In the genomic region with DNA sequence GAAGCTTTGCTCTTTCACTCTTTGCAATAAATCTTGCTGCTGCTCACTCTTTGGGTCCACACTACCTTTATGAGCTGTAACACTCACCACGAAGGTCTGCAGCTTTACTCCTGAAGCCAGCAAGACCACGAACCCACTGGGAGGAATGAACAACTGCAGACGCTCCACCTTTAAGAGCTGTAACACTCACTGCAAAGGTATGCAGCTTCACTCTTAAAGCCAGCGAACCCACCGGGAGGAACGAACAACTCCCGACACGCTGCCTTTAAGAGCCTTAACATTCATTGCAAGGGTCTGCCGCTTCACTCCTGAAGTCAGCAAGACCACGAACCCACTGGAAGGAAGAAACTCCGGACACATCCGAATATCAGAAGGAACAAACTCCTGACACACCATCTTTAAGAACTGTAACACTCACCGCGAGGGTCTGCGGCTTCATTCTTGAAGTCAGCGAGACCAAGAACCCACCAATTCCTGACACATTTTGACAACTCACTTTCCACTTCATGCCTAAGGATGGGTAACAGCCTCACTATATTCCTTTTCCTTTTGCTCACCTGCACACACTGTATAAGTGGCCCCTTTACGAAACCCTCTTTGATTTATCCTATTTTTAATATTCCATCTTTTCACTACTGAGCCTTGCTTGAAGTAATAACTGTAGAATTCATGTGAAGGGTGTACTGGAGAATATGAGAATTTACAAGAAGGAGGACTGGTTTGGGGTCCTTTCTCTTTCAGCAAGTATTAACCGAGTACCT, we compare ENCODE assay signal across 6 cellular contexts.
DNase-seq lines count a peak whose midpoint lies in the region; TF ChIP-seq lines count a peak whose summit lies in the region.
"Not testable (repeated sequence)": the region's sequence is repeated elsewhere in the genome, so short reads cannot be mapped to it uniquely, and the experiment has no call there.

No MANE protein-coding gene starts in this region.

- H3K27ac Mint-ChIP-seq in MCF 10A (ENCODE audit: low read depth, unreplicated experiment) = peak overlapping the region; percentile 37
- H3K27ac Mint-ChIP-seq in nephron = peak overlapping the region in 2 of 3 experiments; percentile 38 to 86

- H3K4me3 Mint-ChIP-seq in MCF 10A (ENCODE audit: unreplicated experiment) = not testable (repeated sequence)
- H3K4me3 Mint-ChIP-seq in nephron = peak overlapping the region in 1 of 3 experiments; percentile 35

- H3K4me1 Mint-ChIP-seq in MCF 10A (ENCODE audit: insufficient read depth, unreplicated experiment) = peaks cover 37% of the 10 kb centered on the region
- H3K4me1 Mint-ChIP-seq in nephron = peaks cover 37% of the 10 kb centered on the region

- BruUV-seq in MCF 10A (replicated peaks; lab: Mats Ljungman, UMichigan) = not testable (repeated sequence)

- not testable (repeated sequence) for H3K9ac ChIP-seq in NT2/D1 (ENCODE audit: insufficient read length, low read depth)

- CTCF ChIA-PET in HEK293 (lab: Yijun Ruan, JAX) = not testable (repeated sequence)
- CTCF ChIA-PET in MCF 10A (lab: Yijun Ruan, JAX) = interaction anchor here (1.0 to 1.3 kb wide), 2 partner anchors 22 to 107 kb away, joined by 3 read pairs; no protein-coding TSS in a partner anchor

- H3K27me3 Mint-ChIP-seq in MCF 10A (ENCODE audit: insufficient read depth, unreplicated experiment); nephron (ENCODE audit: low read depth): not testable (repeated sequence)

- H3K9me3 Mint-ChIP-seq in MCF 10A (ENCODE audit: unreplicated experiment) = peaks cover 11% of the 10 kb centered on the region
- H3K9me3 Mint-ChIP-seq in nephron = not testable (repeated sequence)

- peak; percentile 28 for DNase-seq in NT2/D1 (ENCODE audit: low read depth, low spot score)
- DNase-seq in MCF 10A (ENCODE audit: unreplicated experiment) = not testable (repeated sequence)
- peak; percentile 89 for DNase-seq in islet precursor cell

- not testable (repeated sequence) for TF ChIP-seq CTCF in 22Rv1 (IDR thresholded peaks at IDR 0.05); HEK293 (tag by site-specific recombination; IDR thresholded peaks at IDR 0.05); MCF 10A (IDR thresholded peaks at IDR 0.05; ENCODE audit: unreplicated experiment); nephron (IDR thresholded peaks at IDR 0.05; ENCODE audit: unreplicated experiment in 3 of 3)

- not testable (repeated sequence) for H3K36me3 ChIP-seq in HEK293 (ENCODE audit: control insufficient read depth in 2 of 2, insufficient read depth in 1 of 2, low read length in 2 of 2); NT2/D1 (ENCODE audit: insufficient read depth, insufficient read length, low read length)

- H3K4me1 ChIP-seq in HEK293 (ENCODE audit: control insufficient read depth, insufficient read depth, low read length); NT2/D1 (ENCODE audit: insufficient read depth, insufficient read length): not testable (repeated sequence)

- H3K4me3 ChIP-seq in HEK293 (ENCODE audit: low read depth, low read length); NT2/D1 (ENCODE audit: insufficient read length, low read depth): not testable (repeated sequence)

- not testable (repeated sequence) for H3K27me3 ChIP-seq in NT2/D1 (ENCODE audit: insufficient read depth, insufficient read length)

- intact Hi-C loops in MCF 10A (cut with micrococcal nuclease) = not testable (repeated sequence)

- not testable (repeated sequence) for H3K36me3 Mint-ChIP-seq in MCF 10A (ENCODE audit: insufficient read depth, unreplicated experiment); nephron (ENCODE audit: low read depth)

- peak overlapping the region; percentile 65 for H3K27ac ChIP-seq in 22Rv1
- not testable (repeated sequence) for H3K27ac ChIP-seq in HEK293 (ENCODE audit: extremely low read depth, low read depth, low read length)

- POLR2A ChIA-PET in HEK293 (lab: Yijun Ruan, JAX) = not testable (repeated sequence)
- POLR2A ChIA-PET in MCF 10A (lab: Yijun Ruan, JAX) = interaction anchor here (0.6 to 3.8 kb wide), 3 partner anchors 10 to 103 kb away, joined by 3 to 36 read pairs (median 31); a partner anchor contains a TSS

- not testable (repeated sequence) for H3K9me3 ChIP-seq in HEK293 (ENCODE audit: control insufficient read depth, insufficient read depth, low read depth, low read length); NT2/D1 (ENCODE audit: insufficient read depth, low read length)

TF ChIP-seq in HEK293, 187 proteins besides CTCF, POLR2A, EP300 and RAD21:
- TF ChIP-seq ZNF133 (tag by site-specific recombination; IDR thresholded peaks at IDR 0.05) = peak; percentile 92
TF ChIP-seq in HEK293: peak in this region for 1; not testable (repeated sequence) for 186.
